15 cellular contexts compared by ENCODE assay signal in the genomic region with DNA sequence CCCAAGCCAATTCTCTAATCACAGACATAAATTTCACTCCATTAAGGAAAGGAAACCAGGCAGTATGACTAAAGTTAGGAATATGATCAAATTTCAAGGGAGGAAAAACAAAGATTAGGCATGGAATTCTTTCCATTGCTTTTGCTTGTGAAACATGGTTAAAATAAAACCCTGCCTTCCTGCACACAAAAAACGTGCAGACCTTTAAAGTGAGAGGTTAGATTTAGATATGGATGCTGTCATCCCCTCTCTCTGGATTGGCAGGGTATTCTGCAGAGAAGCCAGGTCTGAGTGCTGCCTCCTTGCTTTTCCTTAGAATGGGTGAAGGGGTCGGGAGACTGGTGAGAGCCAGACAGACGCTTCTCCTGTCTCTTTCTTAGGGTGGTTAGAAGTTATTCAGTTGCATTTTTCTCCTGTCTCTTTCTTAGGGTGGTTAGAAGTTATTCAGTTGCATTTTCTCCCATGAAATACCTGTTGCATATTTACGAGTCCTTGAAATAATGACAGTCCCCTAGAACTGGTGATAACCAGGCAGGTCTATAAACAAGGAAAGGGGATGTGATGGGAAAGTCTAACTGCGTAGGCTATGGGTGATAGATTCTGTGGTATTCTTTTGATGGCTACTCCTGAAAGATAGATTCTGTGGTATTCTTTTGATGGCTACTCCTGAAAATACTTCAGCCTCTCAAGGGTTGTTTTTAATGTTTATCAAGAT.
DNase-seq lines count a peak whose midpoint lies in the region; FAIRE-seq lines count a peak whose summit lies in the region.
"Had no signal": no experiment of that assay in that cellular context is flagged by ENCODE, and none has a peak within 500 bp of the region (broad histone marks: within the 10 kb centered on the region; RNA-seq: fewer than 3 reads in every experiment).

No MANE protein-coding gene starts in this region.

- no peak overlapping the region for H3K27ac ChIP-seq in neuronal stem cell (replicated peaks; ENCODE audit: low read length)
- H3K27ac ChIP-seq: ovary had no signal

- H4K8ac ChIP-seq in neuronal stem cell (ENCODE audit: low read depth, low read length) = no peak overlapping the region

- H3K9me3 ChIP-seq in neuronal stem cell (replicated peaks in 1 of 2; ENCODE audit: control insufficient read depth in 2 of 2, insufficient read depth in 1 of 2, low read depth in 1 of 2, low read length in 2 of 2) = no peaks in the 10 kb centered on the region
- H3K9me3 ChIP-seq: ovary had no signal

- DNase-seq in EH (ENCODE audit: low read depth) = peak; percentile 67
- peak; percentile 69 for DNase-seq in fibroblast of peridontal ligament (ENCODE audit: extremely low read depth)
- no peak for DNase-seq in neuronal stem cell (ENCODE audit: low spot score)
- DNase-seq in activated CD4-positive, CD25-positive, alpha-beta regulatory T cell (lab: John Stamatoyannopoulos, UW) = no peak
- no peak for DNase-seq in NCI-H526 treated with DMSO at 0.1 percent for 48 hours (lab: John Stamatoyannopoulos, UW)
- DNase-seq in SKM-1 treated with dmso at 0.1 percent for 144 hours (lab: John Stamatoyannopoulos, UW; ENCODE audit: unreplicated experiment) = no peak
- DNase-seq in T-helper 1 cell = no peak
- DNase-seq: activated CD4-positive, CD25-positive, alpha-beta regulatory T cell treated with anti-CD3 and anti-CD28 coated beads, Interleukin-2, amount 50 U/mL, for 72 hours; activated naive CD8-positive, alpha-beta T cell treated with anti-CD3 and anti-CD28 coated beads for 36 hours; H7; OCI-M1; ovary; stimulated activated naive CD8-positive, alpha-beta T cell treated with anti-CD3 and anti-CD28 coated beads, Interleukin-15, Interleukin-2, amounts not matched to agents 100 U/mL and 50 U/mL, for 24 hours had no signal

- no peak overlapping the region for H2BK5ac ChIP-seq in neuronal stem cell (ENCODE audit: low read length)

- no peak overlapping the region for H2BK15ac ChIP-seq in neuronal stem cell (ENCODE audit: low read length)

- peak overlapping the region; percentile 74 for H2AFZ ChIP-seq in neuronal stem cell (ENCODE audit: low read length)

- no peak overlapping the region for H3K18ac ChIP-seq in neuronal stem cell (ENCODE audit: low read length)

- no peaks in the 10 kb centered on the region for H3K36me3 ChIP-seq in neuronal stem cell (replicated peaks in 1 of 2; ENCODE audit: control insufficient read depth in 2 of 2, insufficient read depth in 2 of 2, low read length in 2 of 2)
- H3K36me3 ChIP-seq: ovary had no signal

- H2BK12ac ChIP-seq in neuronal stem cell (ENCODE audit: low read length) = no peak overlapping the region

- no peak overlapping the region for H3K4me2 ChIP-seq in neuronal stem cell (ENCODE audit: insufficient read depth, low read length, poor library complexity, severe bottlenecking)

- H3K23ac ChIP-seq in neuronal stem cell (ENCODE audit: low read depth, low read length, poor library complexity) = no peak overlapping the region

- no peak overlapping the region for H2AK5ac ChIP-seq in neuronal stem cell (ENCODE audit: low read depth, low read length)

- H3K79me1 ChIP-seq in neuronal stem cell (ENCODE audit: low read depth, low read length) = no peaks in the 10 kb centered on the region

- peaks cover 4 to 22% of the 10 kb centered on the region in 2 donors for H3K4me1 ChIP-seq in neuronal stem cell (ENCODE audit: control insufficient read depth in 2 of 2, insufficient read depth in 1 of 2, low read depth in 1 of 2, low read length in 2 of 2)

- H3K4me3 ChIP-seq in neuronal stem cell (ENCODE audit: low read length in 2 of 2) = no peak overlapping the region
- H3K4me3 ChIP-seq: ovary had no signal

- no peak overlapping the region for H3K4ac ChIP-seq in neuronal stem cell (ENCODE audit: low read length)

- H2BK120ac ChIP-seq in neuronal stem cell (ENCODE audit: low read depth, low read length) = no peak overlapping the region

- H4K91ac ChIP-seq in neuronal stem cell (ENCODE audit: low read depth, low read length, poor library complexity) = no peak overlapping the region

- H3K9ac ChIP-seq in neuronal stem cell (ENCODE audit: low read depth, low read length, poor library complexity) = no peak overlapping the region

- WGBS in neuronal stem cell (ENCODE audit: extremely low coverage in 2 of 2, insufficient read length in 2 of 2, insufficient replicate concordance in 1 of 2), 2 donors = no CpG with 5 or more reads among the region's 5 CpGs

- no peak overlapping the region for H3K14ac ChIP-seq in neuronal stem cell (ENCODE audit: low read length)

- FAIRE-seq in TTC549 (lab: Jason Lieb, UNC) = peak; percentile 99
- FAIRE-seq: D721Med had no signal

- H3K27me3 ChIP-seq in neuronal stem cell (ENCODE audit: control insufficient read depth in 3 of 3, insufficient read depth in 3 of 3, low read depth in 1 of 3, low read length in 3 of 3) = no peaks in the 10 kb centered on the region
- H3K27me3 ChIP-seq: ovary had no signal

Comparison
In these comparisons a context has a peak if more than half of its experiments do, and no peak if none do; other contexts are left out.
1. DNase-seq: peak in EH (single experiment) and fibroblast of peridontal ligament (single experiment); none in neuronal stem cell (single experiment), activated CD4-positive, CD25-positive, alpha-beta regulatory T cell (0 of 4), NCI-H526 treated with DMSO at 0.1 percent for 48 hours (single experiment), SKM-1 treated with dmso at 0.1 percent for 144 hours (single experiment) and T-helper 1 cell (0 of 5).